In genomic region chr2:37569986-37570688, GRCh38 we compare ENCODE assay signal across 16 cellular contexts.
DNase-seq lines count a peak whose midpoint lies in the region; ATAC-seq, FAIRE-seq and TF ChIP-seq lines count a peak whose summit lies in the region.
"Had no signal": no experiment of that assay in that cellular context is flagged by ENCODE, and none has a peak within 500 bp of the region (broad histone marks: within the 10 kb centered on the region; RNA-seq: fewer than 3 reads in every experiment).

No MANE protein-coding gene starts in this region.

- no peaks in the 10 kb centered on the region for H3K36me3 Mint-ChIP-seq in stimulated activated naive CD8-positive, alpha-beta T cell treated with anti-CD3 and anti-CD28 coated beads, Interleukin-15, Interleukin-2, amounts not matched to agents 100 ng/mL and 50 ng/mL, for 24 hours (ENCODE audit: low read depth)

- no peaks in the 10 kb centered on the region for H3K9me3 Mint-ChIP-seq in stimulated activated naive CD8-positive, alpha-beta T cell treated with anti-CD3 and anti-CD28 coated beads, Interleukin-15, Interleukin-2, amounts not matched to agents 100 ng/mL and 50 ng/mL, for 24 hours
- H3K9me3 Mint-ChIP-seq in stimulated activated naive CD8-positive, alpha-beta T cell treated with anti-CD3 and anti-CD28 coated beads, Interleukin-15, amount 100 ng/mL, for 72 hours: peaks cover 0 to 4% of the 10 kb centered on the region in 2 donors

- no peak for ATAC-seq in stimulated activated naive CD8-positive, alpha-beta T cell treated with anti-CD3 and anti-CD28 coated beads, Interleukin-15, amount 100 ng/mL, for 72 hours
- no peak for ATAC-seq in GM19467 (IDR thresholded peaks at IDR 0.05; ENCODE audit: unreplicated experiment)
- no peak for ATAC-seq in HG02763 (IDR thresholded peaks at IDR 0.05; ENCODE audit: unreplicated experiment)
- no peak for ATAC-seq in GM19455 (IDR thresholded peaks at IDR 0.05; ENCODE audit: unreplicated experiment)
- ATAC-seq: T-helper 17 cell had no signal

- FAIRE-seq in bronchial epithelial cell (lab: Jason Lieb, UNC): no peak

- TF ChIP-seq CTCF in bronchial epithelial cell (IDR thresholded peaks at IDR 0.05; ENCODE audit: insufficient read depth, low read length, severe bottlenecking): no peak

- H3K9me3 ChIP-seq in mesodermal cell (ENCODE audit: control insufficient read depth, low read length): peaks cover 25% of the 10 kb centered on the region
- H3K9me3 ChIP-seq in SJCRH30 (replicated peaks): no peaks in the 10 kb centered on the region
- H3K9me3 ChIP-seq: transverse colon had no signal

- peaks cover 24% of the 10 kb centered on the region for H3K4me1 ChIP-seq in mesodermal cell (ENCODE audit: control insufficient read depth, insufficient read depth, low read length, poor library complexity, severe bottlenecking)
- H3K4me1 ChIP-seq in SJCRH30: peaks cover 3% of the 10 kb centered on the region; the same call in 1 of the 2 replicates

- H3K36me3 ChIP-seq in bronchial epithelial cell (ENCODE audit: control insufficient read depth, insufficient read depth, low read length): no peaks in the 10 kb centered on the region
- no peaks in the 10 kb centered on the region for H3K36me3 ChIP-seq in mesodermal cell (ENCODE audit: control insufficient read depth, insufficient read depth, low read length)
- no peaks in the 10 kb centered on the region for H3K36me3 ChIP-seq in SJCRH30
- H3K36me3 ChIP-seq: transverse colon had no signal

- H3K4me3 ChIP-seq in bronchial epithelial cell (ENCODE audit: low read depth, low read length) (no peak overlapping the region), mesodermal cell (ENCODE audit: extremely low read depth, insufficient read depth, low read length, poor library complexity, severe bottlenecking) (no peak overlapping the region), SJCRH30 (no peak overlapping the region)
- H3K4me3 ChIP-seq: dorsolateral prefrontal cortex, skin epidermis, transverse colon had no signal

- H3K27me3 ChIP-seq in bronchial epithelial cell (ENCODE audit: control insufficient read depth, insufficient read depth, low read length) (no peaks in the 10 kb centered on the region), SJCRH30 (no peaks in the 10 kb centered on the region)
- H3K27me3 ChIP-seq: dorsolateral prefrontal cortex, transverse colon had no signal

- H3K27ac Mint-ChIP-seq in stimulated activated naive CD8-positive, alpha-beta T cell treated with anti-CD3 and anti-CD28 coated beads, Interleukin-15, Interleukin-2, amounts not matched to agents 100 ng/mL and 50 ng/mL, for 24 hours: peak overlapping the region; percentile 31
- no peak overlapping the region for H3K27ac Mint-ChIP-seq in stimulated activated naive CD8-positive, alpha-beta T cell treated with anti-CD3 and anti-CD28 coated beads, Interleukin-15, amount 100 ng/mL, for 72 hours
- H3K27ac Mint-ChIP-seq: nephron progenitor cell, T-helper 17 cell had no signal

- no CpG with 5 or more reads among the region's 3 CpGs for WGBS in mesodermal cell (ENCODE audit: insufficient coverage in 2 of 2), 2 experiments

- H3K4me3 Mint-ChIP-seq in stimulated activated naive CD8-positive, alpha-beta T cell treated with anti-CD3 and anti-CD28 coated beads, Interleukin-15, Interleukin-2, amounts not matched to agents 100 ng/mL and 50 ng/mL, for 24 hours: no peak overlapping the region
- no peak overlapping the region for H3K4me3 Mint-ChIP-seq in stimulated activated naive CD8-positive, alpha-beta T cell treated with anti-CD3 and anti-CD28 coated beads, Interleukin-15, amount 100 ng/mL, for 72 hours
- H3K4me3 Mint-ChIP-seq: nephron progenitor cell, T-helper 17 cell had no signal

- no peaks in the 10 kb centered on the region for H3K27me3 Mint-ChIP-seq in stimulated activated naive CD8-positive, alpha-beta T cell treated with anti-CD3 and anti-CD28 coated beads, Interleukin-15, Interleukin-2, amounts not matched to agents 100 ng/mL and 50 ng/mL, for 24 hours
- no peaks in the 10 kb centered on the region for H3K27me3 Mint-ChIP-seq in stimulated activated naive CD8-positive, alpha-beta T cell treated with anti-CD3 and anti-CD28 coated beads, Interleukin-15, amount 100 ng/mL, for 72 hours
- H3K27me3 Mint-ChIP-seq: T-helper 17 cell had no signal

- no peak for DNase-seq in stimulated activated naive CD8-positive, alpha-beta T cell treated with anti-CD3 and anti-CD28 coated beads, Interleukin-15, amount 100 ng/mL, for 72 hours
- peak; percentile 58 for DNase-seq in bronchial epithelial cell (ENCODE audit: low read depth)
- no peak for DNase-seq in SJCRH30
- DNase-seq: activated T-cell treated with anti-CD3 and anti-CD28 coated beads, Interleukin-2, amount 50 U/mL, for 1 hour; dorsolateral prefrontal cortex; NCI-H1417; NCI-H526; nephron progenitor cell; T-helper 17 cell; transverse colon had no signal

- peaks cover 58% of the 10 kb centered on the region for H3K4me1 Mint-ChIP-seq in stimulated activated naive CD8-positive, alpha-beta T cell treated with anti-CD3 and anti-CD28 coated beads, Interleukin-15, Interleukin-2, amounts not matched to agents 100 ng/mL and 50 ng/mL, for 24 hours (ENCODE audit: low read depth)
- H3K4me1 Mint-ChIP-seq in stimulated activated naive CD8-positive, alpha-beta T cell treated with anti-CD3 and anti-CD28 coated beads, Interleukin-15, amount 100 ng/mL, for 72 hours: peaks cover 23% of the 10 kb centered on the region
- H3K4me1 Mint-ChIP-seq: nephron progenitor cell had no signal

- H3K27ac ChIP-seq in mesodermal cell (ENCODE audit: low read depth, low read length, severe bottlenecking): peak overlapping the region; percentile 85
- no peak overlapping the region for H3K27ac ChIP-seq in SJCRH30
